In the genomic region with DNA sequence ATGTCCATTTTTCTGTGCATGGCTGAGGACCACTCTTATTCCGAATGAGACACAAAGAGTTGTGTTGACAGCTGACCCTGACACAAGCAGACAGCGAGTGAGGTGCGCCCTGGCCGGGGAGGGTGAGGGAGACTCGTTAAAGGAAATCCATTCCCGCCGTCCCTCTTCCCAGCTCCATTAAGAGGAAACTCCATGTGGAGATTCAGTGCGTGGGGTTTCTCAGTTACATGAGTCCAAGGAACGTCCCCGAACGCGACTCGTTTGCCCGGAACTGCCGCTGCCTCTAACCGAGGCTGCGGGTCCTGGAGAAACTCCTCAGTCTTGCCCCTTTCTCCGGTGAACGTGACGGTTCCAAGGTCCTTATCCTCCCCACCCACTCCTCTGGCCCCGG, we compare ENCODE assay signal across 8 cellular contexts. TPM values are rescaled to one million over a fixed set of nuclear protein-coding genes. Genes with fewer than 3 reads are reported as not detected.
DNase-seq lines count a peak whose midpoint lies in the region; ATAC-seq and TF ChIP-seq lines count a peak whose summit lies in the region.

No MANE protein-coding gene starts in this region.

- POLR2A ChIA-PET in OCI-LY7 (lab: Charles Lee) = interaction anchor here (1.1 kb wide), 1 partner anchor 16 kb away, joined by 3 read pairs; no protein-coding TSS in a partner anchor

- H3K4me1 Mint-ChIP-seq in activated naive CD8-positive, alpha-beta T cell (ENCODE audit: low read depth) = peaks cover 8% of the 10 kb centered on the region
- H3K4me1 Mint-ChIP-seq in stimulated activated naive CD8-positive, alpha-beta T cell treated with anti-CD3 and anti-CD28 coated beads, Interleukin-15, amount 100 ng/mL, for 72 hours = peaks cover 12% of the 10 kb centered on the region

- H3K36me3 ChIP-seq in iPS-20b (ENCODE audit: insufficient read depth, low read depth, low read length) (no peaks in the 10 kb centered on the region), OCI-LY7 (ENCODE audit: insufficient read depth, low read length) (no peaks in the 10 kb centered on the region)

- H3K9ac ChIP-seq in iPS-20b (ENCODE audit: low read depth, low read length) = peak overlapping the region; percentile 58; the same call in 1 of the 2 replicates

- H3K9me3 ChIP-seq in iPS-20b (ENCODE audit: insufficient read depth, low read depth, low read length) = no peaks in the 10 kb centered on the region
- H3K9me3 ChIP-seq in OCI-LY7 (ENCODE audit: low read length) = no peaks in the 10 kb centered on the region

- peak overlapping the region; percentile 74 for H3K4me3 ChIP-seq in iPS-20b (ENCODE audit: low read length)
- H3K4me3 ChIP-seq in OCI-LY7 (ENCODE audit: low read depth, low read length, poor library complexity, severe bottlenecking) = no peak overlapping the region

- no TSS peak for BruUV-seq in OCI-LY7 (replicated peaks; lab: Mats Ljungman, UMichigan)

- H3K79me2 ChIP-seq in OCI-LY7 (ENCODE audit: insufficient read depth, low read depth, low read length) = no peaks in the 10 kb centered on the region

- CTCF ChIA-PET in OCI-LY7 (lab: Charles Lee; ENCODE audit: unreplicated experiment) = no interaction called here

- H3K27ac Mint-ChIP-seq in activated naive CD8-positive, alpha-beta T cell = no peak overlapping the region
- H3K27ac Mint-ChIP-seq in stimulated activated naive CD8-positive, alpha-beta T cell treated with anti-CD3 and anti-CD28 coated beads, Interleukin-15, amount 100 ng/mL, for 72 hours = no peak overlapping the region

- H3K27ac ChIP-seq in iPS-20b (ENCODE audit: low read length) (no peak overlapping the region), OCI-LY7 (ENCODE audit: low read depth, low read length, poor library complexity, severe bottlenecking) (no peak overlapping the region)

- H3K27me3 ChIP-seq in iPS-20b (ENCODE audit: insufficient read depth, low read length) = peaks cover 79% of the 10 kb centered on the region

- intact Hi-C loops in OCI-LY7 (cut with micrococcal nuclease; ENCODE audit: unreplicated experiment) = no loop called here

- peak overlapping the region; percentile 73 for H3K4me3 Mint-ChIP-seq in activated naive CD8-positive, alpha-beta T cell
- peak overlapping the region; percentile 50 to 52 for H3K4me3 Mint-ChIP-seq in stimulated activated naive CD8-positive, alpha-beta T cell treated with anti-CD3 and anti-CD28 coated beads, Interleukin-15, amount 100 ng/mL, for 72 hours

- no peak for ATAC-seq in stimulated activated naive CD8-positive, alpha-beta T cell treated with anti-CD3 and anti-CD28 coated beads, Interleukin-15, amount 100 ng/mL, for 72 hours

- H3K9me2 ChIP-seq in OCI-LY7 (ENCODE audit: insufficient read depth, low read length) = no peaks in the 10 kb centered on the region

- peaks cover 2% of the 10 kb centered on the region for H3K36me3 Mint-ChIP-seq in activated naive CD8-positive, alpha-beta T cell

- no peak overlapping the region for H2AFZ ChIP-seq in OCI-LY7 (ENCODE audit: low read length)

- no peaks in the 10 kb centered on the region for H4K20me1 ChIP-seq in OCI-LY7 (ENCODE audit: insufficient read depth, low read length)

- TF ChIP-seq CTCF in OCI-LY7 (conservative IDR thresholded peaks at IDR 0.05; ENCODE audit: low read length) = no peak

- no peaks in the 10 kb centered on the region for H3K9me3 Mint-ChIP-seq in activated naive CD8-positive, alpha-beta T cell (ENCODE audit: low read depth)
- no peaks in the 10 kb centered on the region for H3K9me3 Mint-ChIP-seq in stimulated activated naive CD8-positive, alpha-beta T cell treated with anti-CD3 and anti-CD28 coated beads, Interleukin-15, amount 100 ng/mL, for 72 hours

- no peak overlapping the region for H3K4me2 ChIP-seq in OCI-LY7 (ENCODE audit: low read length)

- DNase-seq in DMS 273 (lab: John Stamatoyannopoulos, UW; ENCODE audit: unreplicated experiment) = peak; percentile 49
- DNase-seq in DMS 273 treated with DMSO at 0.1 percent for 48 hours (lab: John Stamatoyannopoulos, UW) = no peak
- no peak for DNase-seq in stimulated activated naive CD8-positive, alpha-beta T cell treated with anti-CD3 and anti-CD28 coated beads, Interleukin-15, amount 100 ng/mL, for 72 hours
- no peak for DNase-seq in H4 (ENCODE audit: low spot score)
- no peak for DNase-seq in NCI-H2196 treated with DMSO at 0.1 percent for 48 hours (lab: John Stamatoyannopoulos, UW; ENCODE audit: unreplicated experiment)
- no peak for DNase-seq in OCI-LY7 (ENCODE audit: low spot score)

- no peaks in the 10 kb centered on the region; the same call in 1 of the 2 replicates for H3K4me1 ChIP-seq in iPS-20b (ENCODE audit: insufficient read depth, low read length)
- H3K4me1 ChIP-seq in OCI-LY7 (ENCODE audit: insufficient read depth, low read length, poor library complexity, severe bottlenecking) = no peaks in the 10 kb centered on the region

- H3K27me3 Mint-ChIP-seq in activated naive CD8-positive, alpha-beta T cell = peaks cover 38% of the 10 kb centered on the region
- H3K27me3 Mint-ChIP-seq in stimulated activated naive CD8-positive, alpha-beta T cell treated with anti-CD3 and anti-CD28 coated beads, Interleukin-15, amount 100 ng/mL, for 72 hours = peaks cover 83% of the 10 kb centered on the region

RNA-seq across cellular contexts. Expression of a gene that starts 1.0 kb away (rescaled TPM):
- 2.7 TPM in 2 replicates for total RNA-seq in H4 (2014; rRNA removed; shearing (Covaris generic))
- total RNA-seq in OCI-LY7 (2014; rRNA removed; shearing (Covaris generic)) = not detected in 2 replicates
- total RNA-seq in OCI-LY7 (2022) = not detected in 2 replicates
